8 cellular contexts compared by ENCODE assay signal in genomic region chr1:28144203-28145135, GRCh38. TPM values are rescaled to one million over a fixed set of nuclear protein-coding genes. Genes with fewer than 3 reads are reported as not detected.
DNase-seq lines count a peak whose midpoint lies in the region; ATAC-seq and TF ChIP-seq lines count a peak whose summit lies in the region.

No MANE protein-coding gene starts in this region.

- H3K36me3 ChIP-seq in upper lobe of right lung (no peaks in the 10 kb centered on the region), transverse colon (no peaks in the 10 kb centered on the region)

- ATAC-seq in GM19463 (IDR thresholded peaks at IDR 0.05; ENCODE audit: unreplicated experiment) (peak; percentile 80), HG03442 (IDR thresholded peaks at IDR 0.05; ENCODE audit: unreplicated experiment) (peak; percentile 65), upper lobe of right lung (peak; percentile 63), right cardiac atrium (no peak)

- intact Hi-C loops in upper lobe of right lung (cut with DNase I) (no loop called here), transverse colon (cut with DNase I; ENCODE audit: low total_unique reads) (no loop called here), right cardiac atrium (cut with DNase I) (no loop called here)

- TF ChIP-seq CTCF in upper lobe of right lung (IDR thresholded peaks at IDR 0.05), result no peak
- TF ChIP-seq CTCF in transverse colon (IDR thresholded peaks at IDR 0.05), result no peak

- DNase-seq in Daoy (ENCODE audit: low read depth) (peak; percentile 57), amniotic epithelial cell (ENCODE audit: low read depth) (peak; percentile 81), upper lobe of right lung (no peak), transverse colon (no peak), NCI-H2107 (lab: John Stamatoyannopoulos, UW) (no peak), right cardiac atrium (no peak)

- no peak for TF ChIP-seq EP300 in transverse colon (IDR thresholded peaks at IDR 0.05; ENCODE audit: low read depth)

- H3K27me3 ChIP-seq in upper lobe of right lung, result no peaks in the 10 kb centered on the region
- H3K27me3 ChIP-seq in transverse colon, result no peaks in the 10 kb centered on the region
- H3K27me3 ChIP-seq in right cardiac atrium (ENCODE audit: control insufficient read depth, insufficient read depth), result no peaks in the 10 kb centered on the region

- no peak for TF ChIP-seq POLR2A in transverse colon (IDR thresholded peaks at IDR 0.05)

- in situ Hi-C loops in transverse colon (cut with MboI; ENCODE audit: low pct_ligation_motif_present in 1 of 4, low pct_unique_long_range_greater_than_20kb in 1 of 4, low sequenced_read_pairs in 3 of 4), result no loop called here

- no peak overlapping the region for H3K27ac ChIP-seq in upper lobe of right lung
- no peak overlapping the region for H3K27ac ChIP-seq in transverse colon
- H3K27ac ChIP-seq in right cardiac atrium (ENCODE audit: low read length), result no peak overlapping the region

- H3K4me1 ChIP-seq in upper lobe of right lung, result peaks cover 2% of the 10 kb centered on the region
- no peaks in the 10 kb centered on the region for H3K4me1 ChIP-seq in transverse colon
- no peaks in the 10 kb centered on the region for H3K4me1 ChIP-seq in right cardiac atrium (ENCODE audit: control insufficient read depth, insufficient read depth, low read length)

- H3K4me3 ChIP-seq in upper lobe of right lung (no peak overlapping the region), transverse colon (no peak overlapping the region), right cardiac atrium (ENCODE audit: low read length) (no peak overlapping the region)

- 44 to 62% methylated on average over 2 to 5 of the region's 5 CpGs for WGBS in transverse colon (ENCODE audit: low coverage in 1 of 2), 2 donors
- 76% methylated on average over 5 of the region's 5 CpGs for WGBS in right cardiac atrium

- H3K9me3 ChIP-seq in upper lobe of right lung (no peaks in the 10 kb centered on the region), transverse colon (no peaks in the 10 kb centered on the region), right cardiac atrium (ENCODE audit: control insufficient read depth, low read length) (no peaks in the 10 kb centered on the region)

RNA-seq across cellular contexts. Expression of gene PTAFR, which starts 32.0 kb away (rescaled TPM):
- total RNA-seq in Daoy (2014; rRNA removed; shearing (Covaris generic)), result 0.17 and 0.89 TPM in 2 replicates
- total RNA-seq in upper lobe of right lung, result 31.6 TPM
- 10 to 100 TPM in 1 of 4 donors, 1 to 10 TPM in 3; 2.0 to 51.7 (median 4.2) TPM for total RNA-seq in transverse colon
- total RNA-seq in right cardiac atrium, result 1 to 10 TPM; 2.0 to 3.6 (median 3.0) TPM
- polyA plus RNA-seq in right cardiac atrium, result 0.52 TPM

RNA-seq across cellular contexts. Expression of gene EYA3, which starts 56.1 kb away (rescaled TPM):
- total RNA-seq in Daoy (2014; rRNA removed; shearing (Covaris generic)), result 17.6 and 20.5 TPM in 2 replicates
- total RNA-seq in upper lobe of right lung (21.0 TPM), transverse colon (10 to 100 TPM; 14.6 to 50.2 (median 18.5) TPM), right cardiac atrium (10 to 100 TPM; 17.4 to 22.7 (median 19.5) TPM)
- 5.8 TPM for polyA plus RNA-seq in right cardiac atrium

Comparison
In these comparisons a context has a peak if more than half of its experiments do, and no peak if none do; other contexts are left out.
1. DNase-seq: peak in Daoy (single experiment) and amniotic epithelial cell (single experiment); none in upper lobe of right lung (single experiment), transverse colon (single experiment), NCI-H2107 (single experiment) and right cardiac atrium (0 of 3).
2. ATAC-seq: peak in GM19463 (single experiment), HG03442 (single experiment) and upper lobe of right lung (single experiment); none in right cardiac atrium (0 of 2).